ENCODE assay signal across 13 cellular contexts in the genomic region with DNA sequence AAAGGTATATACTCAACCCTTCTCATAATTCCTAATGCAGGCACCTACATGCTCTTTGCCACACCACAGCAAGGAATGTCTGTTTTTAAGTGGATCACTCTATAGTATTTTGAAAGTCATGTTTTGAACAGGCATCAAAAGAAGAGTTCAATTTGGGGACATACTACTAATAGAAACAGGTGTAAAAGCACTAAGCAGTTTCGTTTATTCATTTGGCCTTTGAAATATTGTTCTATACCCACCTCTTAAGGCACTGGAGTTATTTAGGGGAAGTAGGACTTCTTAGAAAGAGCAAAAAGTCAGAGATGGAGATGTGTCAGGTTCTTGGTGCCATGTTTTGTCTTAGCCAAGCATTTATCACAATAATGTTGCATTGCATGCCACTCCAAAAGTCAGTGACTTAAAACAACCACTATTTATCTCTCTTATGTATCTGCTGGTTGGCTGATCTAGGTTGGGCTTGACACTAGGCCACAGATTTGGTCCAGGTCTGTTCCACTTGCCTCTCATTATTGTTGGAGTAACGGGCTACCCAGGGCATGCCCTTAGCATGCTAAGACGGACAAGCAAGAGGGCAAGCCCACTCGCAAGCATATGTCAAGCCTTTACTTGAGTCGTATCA.
DNase-seq lines count a peak whose midpoint lies in the region; ATAC-seq lines count a peak whose summit lies in the region.
"Had no signal": no experiment of that assay in that cellular context is flagged by ENCODE, and none has a peak within 500 bp of the region (broad histone marks: within the 10 kb centered on the region; RNA-seq: fewer than 3 reads in every experiment).

No MANE protein-coding gene starts in this region.

- no peaks in the 10 kb centered on the region for H3K9me3 ChIP-seq in MG63

- no peak overlapping the region for H3K27ac ChIP-seq in caudate nucleus (ENCODE audit: low read depth, low read length)

- H3K4me3 ChIP-seq in MG63: no peak overlapping the region

- ATAC-seq in GM18499 (IDR thresholded peaks at IDR 0.05; ENCODE audit: insufficient read depth, unreplicated experiment) (peak; percentile 47), GM21381 (IDR thresholded peaks at IDR 0.05; ENCODE audit: unreplicated experiment) (peak; percentile 54), HG03095 (IDR thresholded peaks at IDR 0.05; ENCODE audit: unreplicated experiment) (peak; percentile 48), sciatic nerve (no peak)
- ATAC-seq: right cardiac atrium, T-helper 17 cell had no signal

- no peaks in the 10 kb centered on the region for H3K27me3 ChIP-seq in MG63

- no peaks in the 10 kb centered on the region; the same call in 1 of the 2 replicates for H3K36me3 ChIP-seq in MG63

- intact Hi-C loops in sciatic nerve (cut with DNase I): no loop called here

- DNase-seq in RPMI8226 (peak; percentile 82), MG63 (no peak), sciatic nerve (ENCODE audit: low spot score) (no peak), caudate nucleus (lab: John Stamatoyannopoulos, UW) (no peak)
- no peak for DNase-seq in stimulated activated CD4-positive, alpha-beta T cell treated with anti-CD3 and anti-CD28 coated beads, Interleukin-4, amount 100 ng/mL, for 1 hour
- DNase-seq: CD4-positive, alpha-beta memory T cell; mammary epithelial cell; NCI-H524 treated with DMSO at 0.1 percent for 48 hours; right cardiac atrium; T-helper 17 cell had no signal
